ENCODE assay signal across 13 cellular contexts in the genomic region with DNA sequence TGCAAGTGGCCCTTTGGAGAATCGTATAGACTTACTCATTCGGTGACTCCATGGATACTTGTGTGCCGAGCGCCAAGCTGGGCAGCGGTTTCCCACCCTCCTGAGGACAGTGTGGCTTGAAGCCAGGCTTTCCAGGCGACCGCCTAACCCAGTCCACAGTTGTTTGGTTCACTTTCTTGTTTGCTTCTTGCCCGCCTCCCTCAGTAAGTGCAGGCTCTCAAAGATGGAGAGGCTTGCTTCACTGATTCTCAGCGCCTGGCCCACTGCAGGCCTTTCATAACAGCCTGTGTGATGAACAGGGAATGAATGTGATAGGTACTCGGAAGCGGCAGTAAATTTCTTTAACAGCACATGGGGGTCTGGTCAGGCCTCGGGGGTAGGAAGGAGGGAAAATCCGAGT. TPM values are rescaled to one million over a fixed set of nuclear protein-coding genes. Genes with fewer than 3 reads are reported as not detected.
A peak's percentile ranks its signal among the peaks of the same experiment; 100 is the strongest.
DNase-seq lines count a peak whose midpoint lies in the region; ATAC-seq and TF ChIP-seq lines count a peak whose summit lies in the region.
"Had no signal": no experiment of that assay in that cellular context is flagged by ENCODE, and none has a peak within 500 bp of the region (broad histone marks: within the 10 kb centered on the region; RNA-seq: fewer than 3 reads in every experiment).

No MANE protein-coding gene starts in this region.

- H3K4me3 Mint-ChIP-seq in WTC11, result no peak overlapping the region

- TF ChIP-seq CTCF in left ventricle myocardium inferior (IDR thresholded peaks at IDR 0.05; ENCODE audit: borderline replicate concordance) (no peak), WTC11 (IDR thresholded peaks at IDR 0.05) (no peak), lower lobe of right lung (IDR thresholded peaks at IDR 0.05) (no peak)

- H3K4me3 ChIP-seq in left ventricle myocardium inferior (no peak overlapping the region), lower lobe of right lung (no peak overlapping the region)
- H3K4me3 ChIP-seq: A549, SJCRH30 had no signal

- intact Hi-C loops in left cardiac atrium (cut with DNase I) (no loop called here), left ventricle myocardium inferior (cut with micrococcal nuclease) (no loop called here), lower lobe of right lung (cut with DNase I) (no loop called here)

- peak overlapping the region; percentile 65; the same call in 1 of the 2 replicates for H3K27ac Mint-ChIP-seq in WTC11

- H3K36me3 Mint-ChIP-seq in WTC11, result peaks cover 29% of the 10 kb centered on the region

- H3K4me1 ChIP-seq in left ventricle myocardium inferior, result peaks cover 36% of the 10 kb centered on the region
- H3K4me1 ChIP-seq in lower lobe of right lung, result peaks cover 10% of the 10 kb centered on the region
- H3K4me1 ChIP-seq: A549 had no signal

- peaks cover 14% of the 10 kb centered on the region for H3K4me1 Mint-ChIP-seq in WTC11

- H3K27me3 ChIP-seq in left ventricle myocardium inferior (ENCODE audit: low read depth), result no peaks in the 10 kb centered on the region
- H3K27me3 ChIP-seq in lower lobe of right lung (ENCODE audit: low read depth), result no peaks in the 10 kb centered on the region
- H3K27me3 ChIP-seq: SJCRH30 had no signal

- CTCF ChIA-PET in WTC11 (lab: Charles Lee), result interaction anchor here (1.5 to 11.8 kb wide), 4 partner anchors 9 to 22 kb away, joined by 3 to 231 read pairs (median 6); partner anchors contain the start of gene CHRM4

- H3K9me3 ChIP-seq in left ventricle myocardium inferior (replicated peaks) (no peaks in the 10 kb centered on the region), lower lobe of right lung (no peaks in the 10 kb centered on the region)
- H3K9me3 ChIP-seq: A549, SJCRH30 had no signal

- H3K9me3 Mint-ChIP-seq in WTC11, result no peaks in the 10 kb centered on the region

- no peaks in the 10 kb centered on the region for H3K27me3 Mint-ChIP-seq in WTC11 (ENCODE audit: low read depth)

- H3K36me3 ChIP-seq in left ventricle myocardium inferior (peaks cover 80% of the 10 kb centered on the region), lower lobe of right lung (peaks cover 77% of the 10 kb centered on the region)

- DNase-seq in left cardiac atrium (peak; percentile 20), left ventricle myocardium inferior (no peak), WTC11 (ENCODE audit: low spot score) (no peak), lower lobe of right lung (no peak), DMS 273 treated with DMSO at 0.1 percent for 48 hours (lab: John Stamatoyannopoulos, UW) (no peak), T1000 (lab: John Stamatoyannopoulos, UW) (no peak), NCI-H524 (lab: John Stamatoyannopoulos, UW) (no peak)
- DNase-seq: C1 segment of cervical spinal cord, NCI-H748 treated with DMSO at 0.1 percent for 48 hours, PC-3 had no signal

- H3K27ac ChIP-seq in left ventricle myocardium inferior (replicated peaks), result no peak overlapping the region
- no peak overlapping the region for H3K27ac ChIP-seq in lower lobe of right lung
- H3K27ac ChIP-seq: SJCRH30 had no signal

- ATAC-seq in left cardiac atrium (no peak), WTC11 (no peak), lower lobe of right lung (peak; percentile 16 to 50), HG03196 (IDR thresholded peaks at IDR 0.05; ENCODE audit: unreplicated experiment) (no peak)

- POLR2A ChIA-PET in WTC11 (lab: Charles Lee), result no interaction called here

TF ChIP-seq in WTC11, 78 proteins besides CTCF, POLR2A, EP300 and RAD21:
- TF ChIP-seq GABPB1 (CRISPR knock-in tag; IDR thresholded peaks at IDR 0.05), result no peak
- TF ChIP-seq ZNF121 (CRISPR knock-in tag; IDR thresholded peaks at IDR 0.05), result no peak
- TF ChIP-seq SOX15 (CRISPR knock-in tag; IDR thresholded peaks at IDR 0.05), result no peak
- no peak for TF ChIP-seq SMAD3 (CRISPR knock-in tag; IDR thresholded peaks at IDR 0.05; ENCODE audit: borderline replicate concordance)
- TF ChIP-seq ZNF532 (CRISPR knock-in tag; IDR thresholded peaks at IDR 0.05; ENCODE audit: borderline replicate concordance), result no peak
- TF ChIP-seq OVOL2 (CRISPR knock-in tag; IDR thresholded peaks at IDR 0.05; ENCODE audit: borderline replicate concordance), result no peak
- TF ChIP-seq ESRRA (CRISPR knock-in tag; IDR thresholded peaks at IDR 0.05; ENCODE audit: borderline replicate concordance), result no peak
- no peak for TF ChIP-seq TCF7 (CRISPR knock-in tag; IDR thresholded peaks at IDR 0.05; ENCODE audit: low read depth)
- no peak for TF ChIP-seq TEAD1 (CRISPR knock-in tag; IDR thresholded peaks at IDR 0.05)
- TF ChIP-seq, protein P1, sequence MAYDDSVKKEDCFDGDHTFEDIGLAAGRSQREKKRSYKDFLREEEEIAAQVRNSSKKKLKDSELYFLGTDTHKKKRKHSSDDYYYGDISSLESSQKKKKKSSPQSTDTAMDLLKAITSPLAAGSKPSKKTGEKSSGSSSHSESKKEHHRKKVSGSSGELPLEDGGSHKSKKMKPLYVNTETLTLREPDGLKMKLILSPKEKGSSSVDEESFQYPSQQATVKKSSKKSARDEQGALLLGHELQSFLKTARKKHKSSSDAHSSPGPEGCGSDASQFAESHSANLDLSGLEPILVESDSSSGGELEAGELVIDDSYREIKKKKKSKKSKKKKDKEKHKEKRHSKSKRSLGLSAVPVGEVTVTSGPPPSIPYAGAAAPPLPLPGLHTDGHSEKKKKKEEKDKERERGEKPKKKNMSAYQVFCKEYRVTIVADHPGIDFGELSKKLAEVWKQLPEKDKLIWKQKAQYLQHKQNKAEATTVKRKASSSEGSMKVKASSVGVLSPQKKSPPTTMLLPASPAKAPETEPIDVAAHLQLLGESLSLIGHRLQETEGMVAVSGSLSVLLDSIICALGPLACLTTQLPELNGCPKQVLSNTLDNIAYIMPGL (CRISPR knock-in tag; IDR thresholded peaks at IDR 0.05), result no peak
- TF ChIP-seq ZNF396 (CRISPR knock-in tag; IDR thresholded peaks at IDR 0.05; ENCODE audit: borderline replicate concordance), result no peak
- no peak for TF ChIP-seq SMAD4 (CRISPR knock-in tag; IDR thresholded peaks at IDR 0.05)
- TF ChIP-seq ZBTB21 (CRISPR knock-in tag; IDR thresholded peaks at IDR 0.05; ENCODE audit: borderline replicate concordance), result no peak
- TF ChIP-seq ATF6 (CRISPR knock-in tag; IDR thresholded peaks at IDR 0.05), result no peak
- no peak for TF ChIP-seq ZNF671 (CRISPR knock-in tag; IDR thresholded peaks at IDR 0.05)

RNA-seq across cellular contexts. Expression of gene MDK, which starts 11.2 kb away (rescaled TPM):
- total RNA-seq in left cardiac atrium, result 10 to 100 TPM; 11.0 to 15.2 TPM
- total RNA-seq in left ventricle myocardium inferior, result 5.4 TPM
- total RNA-seq in WTC11 (2021), result 560 to 611 TPM (median 602 TPM) in 3 replicates
- total RNA-seq in lower lobe of right lung, result 26.1 TPM

RNA-seq across cellular contexts. Expression of gene CHRM4, which starts 21.3 kb away (rescaled TPM):
- total RNA-seq in left cardiac atrium (under 1 TPM in 1 of 2 donors, not detected in 1; 0.21 TPM), left ventricle myocardium inferior (not detected), WTC11 (2021) (0.62 to 0.85 TPM (median 0.62 TPM) in 3 replicates), lower lobe of right lung (not detected)
- total RNA-seq: PC-3 had no signal

RNA-seq across cellular contexts. Expression of gene DGKZ, which starts 23.0 kb away (rescaled TPM):
- total RNA-seq in left cardiac atrium (10 to 100 TPM; 80.2 to 91.8 TPM), left ventricle myocardium inferior (77.1 TPM), WTC11 (2021) (107 to 139 TPM (median 115 TPM) in 3 replicates), lower lobe of right lung (55.3 TPM)

Comparison
In these comparisons a context has a peak if more than half of its experiments do, and no peak if none do; other contexts are left out.
1. ATAC-seq: peak in lower lobe of right lung (2 of 2); none in left cardiac atrium (0 of 2), WTC11 (single experiment) and HG03196 (single experiment).
2. RNA of gene MDK, which starts 11.2 kb away (total RNA-seq): 560 to 611 TPM in WTC11; 26.1 TPM in lower lobe of right lung (single experiment), 11.0 to 15.2 TPM in left cardiac atrium and 5.4 TPM in left ventricle myocardium inferior (single experiment); every median in the first group is over 10 times any median in the second.